In genomic region chr16:71894921-71895678, GRCh38 we compare ENCODE assay signal across 8 cellular contexts. TPM values are rescaled to one million over a fixed set of nuclear protein-coding genes. Genes with fewer than 3 reads are reported as not detected.
DNase-seq lines count a peak whose midpoint lies in the region; ATAC-seq, FAIRE-seq and TF ChIP-seq lines count a peak whose summit lies in the region.

Gene IST1 (plus strand): TSS chr16:71895531. CDS start chr16:71915641, 20,110 bp downstream.

- peak within 1 kb of the TSS; percentile 92 for H3K27ac ChIP-seq in keratinocyte (ENCODE audit: control insufficient read depth, insufficient read depth, low read length)

- peak within 1 kb of the TSS; percentile 96 for H2AFZ ChIP-seq in keratinocyte (ENCODE audit: control insufficient read depth, low read length)

- in situ Hi-C loops in GM18951 (cut with MboI; ENCODE audit: low sequenced_read_pairs, unreplicated experiment) = no loop called here

- H3K4me3 ChIP-seq in AG09309 (ENCODE audit: control insufficient read depth, low read depth, low read length) = peak within 1 kb of the TSS; percentile 68
- peak within 1 kb of the TSS; percentile 91 to 100 (median 96) for H3K4me3 ChIP-seq in keratinocyte (ENCODE audit: control insufficient read depth in 2 of 3, extremely low read depth in 1 of 3, insufficient read depth in 2 of 3, low read depth in 1 of 3, low read length in 3 of 3)

- peak; percentile 91 for TF ChIP-seq POLR2A in GM18951 (IDR thresholded peaks at IDR 0.05; ENCODE audit: extremely low read depth, insufficient read depth, insufficient read length)

- no peak for FAIRE-seq in keratinocyte (lab: Jason Lieb, UNC)

- dilution Hi-C loops in keratinocyte (cut with MboI; ENCODE audit: extremely low pct_ligation_motif_present, low sequenced_read_pairs) = no loop called here

- no peaks in the 10 kb centered on the region for H3K36me3 ChIP-seq in keratinocyte (ENCODE audit: control insufficient read depth in 2 of 2, extremely low read depth in 1 of 2, insufficient read depth in 2 of 2, low read length in 2 of 2)

- peak within 1 kb of the TSS; percentile 92 for H3K4me2 ChIP-seq in keratinocyte (ENCODE audit: control insufficient read depth, extremely low read depth, insufficient read depth, low read depth, low read length)

- DNase-seq in AG09309 (ENCODE audit: low read depth) (peak; percentile 95), NCI-H446 (lab: John Stamatoyannopoulos, UW) (peak; percentile 70 to 93), cerebellar cortex (ENCODE audit: low spot score) (peak; percentile 97), keratinocyte (ENCODE audit: low read depth, low spot score) (peak; percentile 48)
- DNase-seq in stimulated activated CD4-positive, alpha-beta T cell treated with anti-CD3 and anti-CD28 coated beads, Interleukin-15, amount 100 ng/mL, for 1 hour (ENCODE audit: low read depth in 1 of 2, low spot score in 1 of 2) = peak; percentile 95 to 97

- H3K4me1 ChIP-seq in keratinocyte (ENCODE audit: control insufficient read depth, extremely low read depth, insufficient read depth, low read length) = peaks cover 3% of the 10 kb centered on the region

- H4K20me1 ChIP-seq in keratinocyte (ENCODE audit: control insufficient read depth, extremely low read depth, insufficient read depth, low read length) = peaks cover 5% of the 10 kb centered on the region

- H3K9ac ChIP-seq in keratinocyte (ENCODE audit: control insufficient read depth, extremely low read depth, insufficient read depth, low read length) = peak within 1 kb of the TSS; percentile 98

- H3K27me3 ChIP-seq in keratinocyte (ENCODE audit: control insufficient read depth, extremely low read depth, insufficient read depth, low read length) = no peaks in the 10 kb centered on the region

- no peaks in the 10 kb centered on the region for H3K9me3 ChIP-seq in keratinocyte (ENCODE audit: control insufficient read depth, low read depth, low read length)

- peak; percentile 81 for ATAC-seq in HG03196 (IDR thresholded peaks at IDR 0.05; ENCODE audit: unreplicated experiment)
- peak; percentile 93 to 94 for ATAC-seq in activated CD4-positive, CD25-positive, alpha-beta regulatory T cell treated with anti-CD3 and anti-CD28 coated beads, Interleukin-2, amount 50 U/mL, for 24 hours

- H3K9me1 ChIP-seq in keratinocyte (ENCODE audit: control insufficient read depth, extremely low read depth, insufficient read depth, low read length) = no peaks in the 10 kb centered on the region

- peaks cover 47% of the 10 kb centered on the region for H3K79me2 ChIP-seq in keratinocyte (ENCODE audit: control insufficient read depth, insufficient read depth, low read length)

- TF ChIP-seq CTCF in AG09309 (IDR thresholded peaks at IDR 0.05; ENCODE audit: control insufficient read depth, insufficient read depth, low read depth, low read length, missing control alignments) (no peak), keratinocyte (optimal IDR thresholded peaks at IDR 0.05 in 1 of 3, IDR thresholded peaks at IDR 0.05 in 1 of 3, conservative IDR thresholded peaks at IDR 0.05 in 1 of 3; ENCODE audit: extremely low read depth in 1 of 3, insufficient read depth in 2 of 3, low read length in 3 of 3) (no peak)

RNA-seq across cellular contexts. Expression of gene IST1, which starts in this region (rescaled TPM):
- 179 to 188 TPM (median 187 TPM) in 3 replicates for polyA plus RNA-seq in keratinocyte
- 111 TPM for polyA plus RNA-seq in keratinocyte (2011; ENCODE audit: low read depth)
- 85.0 and 117 TPM in 2 replicates for polyA plus RNA-seq in keratinocyte (2011; cell fraction: cytosol; rRNA removed)
- 303 and 335 TPM in 2 replicates for polyA plus RNA-seq in keratinocyte (2011; cell fraction: nucleus; rRNA removed)
- polyA plus RNA-seq in keratinocyte (2012; ENCODE audit: low replicate concordance) = 88.5 and 128 TPM in 2 replicates
- 102 to 173 TPM (median 149 TPM) in 3 replicates for polyA minus RNA-seq in keratinocyte
- 40.7 TPM for polyA minus RNA-seq in keratinocyte (2011; cell fraction: cytosol; rRNA and poly(A)+ RNA removed)
- 77.6 and 143 TPM in 2 replicates for polyA minus RNA-seq in keratinocyte (2011; cell fraction: nucleus; rRNA and poly(A)+ RNA removed)

Comparison
In these comparisons a context has a peak if more than half of its experiments do, and no peak if none do; other contexts are left out.
1. Peak in every context shown above with its lines: DNase-seq, ATAC-seq, H3K4me3 ChIP-seq and H3K27ac ChIP-seq.